ENCODE assay signal across 1 cellular context in genomic region chr2:65604246-65604645, GRCh38.
TF ChIP-seq lines count a peak whose summit lies in the region.

No MANE protein-coding gene starts in this region.

TF ChIP-seq in GM23338, 12 proteins besides CTCF, POLR2A, EP300 and RAD21 (continued from another document):
- TF ChIP-seq ZNF462 (CRISPR knock-in tag; IDR thresholded peaks at IDR 0.05): no peak
